Comparison of ENCODE assay signal across 10 cellular contexts in the genomic region with DNA sequence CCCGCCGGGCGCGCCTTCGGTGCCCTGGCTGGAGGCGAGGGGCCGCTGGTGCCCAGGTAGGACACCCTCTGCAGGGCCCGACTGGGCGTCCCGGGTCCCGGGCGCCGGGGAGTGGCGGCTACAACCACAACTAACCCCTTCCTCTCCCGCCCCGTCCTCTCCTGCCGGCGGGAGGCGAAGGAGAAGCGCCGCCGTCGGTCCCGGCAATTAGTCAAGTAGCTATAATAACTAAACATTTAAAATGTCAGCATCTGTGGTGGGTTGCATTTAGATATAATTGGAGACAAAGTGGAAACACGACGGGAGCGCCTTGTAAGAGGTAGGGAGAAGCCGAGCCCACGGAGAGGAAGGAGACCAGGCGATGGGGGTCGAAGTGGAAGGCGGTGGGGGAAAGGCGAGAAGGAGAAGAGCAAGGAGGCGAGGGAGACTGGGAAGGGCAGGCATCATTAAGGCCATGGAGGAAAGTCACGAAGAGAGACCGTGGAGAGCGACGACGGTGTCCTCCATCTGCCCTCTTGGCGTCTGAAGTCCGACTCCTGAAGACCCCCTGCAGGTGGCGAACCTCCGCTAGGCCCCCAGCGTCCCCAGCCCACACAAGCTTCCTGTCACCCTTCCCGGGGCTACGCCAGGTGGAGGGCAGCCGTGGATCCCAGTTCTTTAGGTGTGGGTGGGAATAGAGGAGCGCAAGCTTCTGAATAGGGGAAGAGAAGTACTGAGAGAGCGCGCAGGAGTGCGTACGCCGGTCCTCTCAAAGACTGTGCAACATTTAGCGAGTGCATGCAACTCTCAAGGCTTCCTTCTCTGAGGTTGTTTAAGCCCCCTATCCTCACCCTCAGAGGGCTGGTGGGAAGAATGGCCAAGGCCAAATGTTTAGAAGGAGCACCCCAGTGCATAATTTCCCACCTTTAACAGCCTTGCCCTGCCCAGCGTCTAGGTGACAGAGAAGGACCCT. TPM values are rescaled to one million over a fixed set of nuclear protein-coding genes. Genes with fewer than 3 reads are reported as not detected.
DNase-seq lines count a peak whose midpoint lies in the region; ATAC-seq and TF ChIP-seq lines count a peak whose summit lies in the region.
"Had no signal": no experiment of that assay in that cellular context is flagged by ENCODE, and none has a peak within 500 bp of the region (broad histone marks: within the 10 kb centered on the region; RNA-seq: fewer than 3 reads in every experiment).

No MANE protein-coding gene starts in this region.

- BruUV-seq in IMR-90 (replicated peaks; lab: Mats Ljungman, UMichigan) = no TSS peak

- H3K9me3 ChIP-seq in CD4-positive, CD25-positive, alpha-beta regulatory T cell (ENCODE audit: control insufficient read depth in 2 of 2, low read length in 2 of 2) = peaks cover 0 to 4% of the 10 kb centered on the region in 2 experiments
- H3K9me3 ChIP-seq in IMR-90 (ENCODE audit: control insufficient read depth, insufficient read depth, low read length) = no peaks in the 10 kb centered on the region

- H2AK5ac ChIP-seq in IMR-90 (ENCODE audit: low read depth, low read length) = peak overlapping the region; percentile 52; the same call in 1 of the 2 replicates

- peaks cover 0 to 26% of the 10 kb centered on the region in 2 experiments; a peak in 2 of 4 replicates for H3K79me1 ChIP-seq in IMR-90 (ENCODE audit: low read depth in 1 of 2, low read length in 2 of 2)

- in situ Hi-C loops in IMR-90 (cut with MboI; ENCODE audit: low sequenced_read_pairs) = no loop called here

- H3K18ac ChIP-seq in IMR-90 (ENCODE audit: low read depth, low read length) = no peak overlapping the region

- H3K27ac Mint-ChIP-seq in CD4-positive, CD25-positive, alpha-beta regulatory T cell = peak overlapping the region in 1 of 3 donors; percentile 72
- no peak overlapping the region for H3K27ac Mint-ChIP-seq in dendritic cell treated with granulocyte-macrophage colony-stimulating factor and Interleukin-4, amounts not matched to agents 40 ng/mL and 50 ng/mL, for 4 days
- H3K27ac Mint-ChIP-seq in nephron progenitor cell = no peak overlapping the region
- H3K27ac Mint-ChIP-seq: IgD-negative memory B cell had no signal

- no peak overlapping the region for H4K91ac ChIP-seq in IMR-90 (ENCODE audit: insufficient read depth, low read depth, low read length)

- peak overlapping the region in 3 of 4 donors; percentile 39 to 70 (median 69) for H3K4me3 Mint-ChIP-seq in CD4-positive, CD25-positive, alpha-beta regulatory T cell
- peak overlapping the region; percentile 76 for H3K4me3 Mint-ChIP-seq in dendritic cell treated with granulocyte-macrophage colony-stimulating factor and Interleukin-4, amounts not matched to agents 40 ng/mL and 50 ng/mL, for 4 days
- peak overlapping the region; percentile 82 for H3K4me3 Mint-ChIP-seq in nephron progenitor cell

- intact Hi-C loops in IMR-90 (cut with micrococcal nuclease) = no loop called here
- intact Hi-C loops in dendritic cell treated with granulocyte-macrophage colony-stimulating factor and Interleukin-4, amounts not matched to agents 40 ng/mL and 50 ng/mL, for 4 days (cut with micrococcal nuclease) = loop anchor here (10.0 kb wide), 1 partner anchor 103 kb away; no protein-coding TSS in a partner anchor

- no peaks in the 10 kb centered on the region for H3K36me3 ChIP-seq in CD4-positive, CD25-positive, alpha-beta regulatory T cell (ENCODE audit: control insufficient read depth, insufficient read depth, low read length)
- H3K36me3 ChIP-seq in IMR-90 (ENCODE audit: control insufficient read depth, insufficient read depth, low read length) = no peaks in the 10 kb centered on the region

- no peak overlapping the region for H3K27ac ChIP-seq in CD4-positive, CD25-positive, alpha-beta regulatory T cell (ENCODE audit: insufficient read depth, low read length, poor library complexity, severe bottlenecking)
- no peak overlapping the region for H3K27ac ChIP-seq in IMR-90 (ENCODE audit: insufficient read depth, low read length)

- peaks cover 26% of the 10 kb centered on the region for H3K4me1 ChIP-seq in CD4-positive, CD25-positive, alpha-beta regulatory T cell (ENCODE audit: control insufficient read depth, insufficient read depth, low read length, poor library complexity, severe bottlenecking)
- H3K4me1 ChIP-seq in IMR-90 (ENCODE audit: control insufficient read depth, insufficient read depth, low read length) = peaks cover 3% of the 10 kb centered on the region; the same call in 1 of the 2 replicates

- H2BK20ac ChIP-seq in IMR-90 (ENCODE audit: low read depth, low read length) = no peak overlapping the region; the same call in 1 of the 2 replicates

- dilution Hi-C loops in IMR-90 (cut with HindIII; ENCODE audit: low sequenced_read_pairs, unreplicated experiment) = no loop called here

- peaks cover 7% of the 10 kb centered on the region; the same call in 1 of the 2 replicates for H3K9me1 ChIP-seq in IMR-90 (ENCODE audit: insufficient read depth, low read length)

- H2AFZ ChIP-seq in IMR-90 (replicated peaks; ENCODE audit: low read length, poor library complexity) = peak overlapping the region; percentile 89

- peak overlapping the region; percentile 34 for H2AK9ac ChIP-seq in IMR-90 (replicated peaks; ENCODE audit: low read depth, low read length, poor library complexity)

- 18% methylated on average over 11 of the region's 55 CpGs; no CpG with 5 or more reads in 1 of the 2 experiments for WGBS in IMR-90 (ENCODE audit: extremely low coverage in 2 of 2, insufficient read length in 1 of 2), 2 experiments

- H3K4ac ChIP-seq in IMR-90 (ENCODE audit: low read depth, low read length) = peak overlapping the region; percentile 46

- peaks cover 63% of the 10 kb centered on the region for H3K27me3 Mint-ChIP-seq in CD4-positive, CD25-positive, alpha-beta regulatory T cell
- peaks cover 77% of the 10 kb centered on the region for H3K27me3 Mint-ChIP-seq in dendritic cell treated with granulocyte-macrophage colony-stimulating factor and Interleukin-4, amounts not matched to agents 40 ng/mL and 50 ng/mL, for 4 days
- peaks cover 91% of the 10 kb centered on the region for H3K27me3 Mint-ChIP-seq in nephron progenitor cell (ENCODE audit: low read depth, poor library complexity)

- H4K5ac ChIP-seq in IMR-90 (ENCODE audit: low read depth, low read length) = no peak overlapping the region

- H3K27me3 ChIP-seq in CD4-positive, CD25-positive, alpha-beta regulatory T cell (ENCODE audit: control insufficient read depth, insufficient read depth, low read length) = peaks cover 34% of the 10 kb centered on the region
- peaks cover 34% of the 10 kb centered on the region for H3K27me3 ChIP-seq in IMR-90 (ENCODE audit: control insufficient read depth, insufficient read depth, low read length)

- no peaks in the 10 kb centered on the region for H3K36me3 Mint-ChIP-seq in CD4-positive, CD25-positive, alpha-beta regulatory T cell
- H3K36me3 Mint-ChIP-seq in dendritic cell treated with granulocyte-macrophage colony-stimulating factor and Interleukin-4, amounts not matched to agents 40 ng/mL and 50 ng/mL, for 4 days (ENCODE audit: low read depth) = no peaks in the 10 kb centered on the region
- peaks cover 13% of the 10 kb centered on the region for H3K36me3 Mint-ChIP-seq in nephron progenitor cell (ENCODE audit: low read depth)

- H3K9ac ChIP-seq in IMR-90 (ENCODE audit: low read depth, low read length) = no peak overlapping the region

- no peak overlapping the region for H2BK5ac ChIP-seq in IMR-90 (ENCODE audit: low read depth, low read length, poor library complexity, severe bottlenecking)

- ATAC-seq in CD4-positive, CD25-positive, alpha-beta regulatory T cell (ENCODE audit: low read depth in 2 of 2) = no peak
- ATAC-seq in IMR-90 (ENCODE audit: low read depth) (no peak), GM18873 (IDR thresholded peaks at IDR 0.05; ENCODE audit: low FRiP score, unreplicated experiment) (no peak), GM21447 (IDR thresholded peaks at IDR 0.05; ENCODE audit: unreplicated experiment) (no peak), GM18519 (IDR thresholded peaks at IDR 0.05; ENCODE audit: low FRiP score, unreplicated experiment) (no peak)

- H4K8ac ChIP-seq in IMR-90 (ENCODE audit: low read depth in 2 of 2, low read length in 2 of 2) = no peak overlapping the region; a peak in 1 of 4 replicates

- H3K4me1 Mint-ChIP-seq in CD4-positive, CD25-positive, alpha-beta regulatory T cell = peaks cover 5 to 26% (median 13%) of the 10 kb centered on the region in 4 donors
- peaks cover 27% of the 10 kb centered on the region for H3K4me1 Mint-ChIP-seq in dendritic cell treated with granulocyte-macrophage colony-stimulating factor and Interleukin-4, amounts not matched to agents 40 ng/mL and 50 ng/mL, for 4 days (ENCODE audit: low read depth)
- H3K4me1 Mint-ChIP-seq in nephron progenitor cell = peaks cover 20% of the 10 kb centered on the region

- CTCF ChIA-PET in IMR-90 (lab: Yijun Ruan, JAX) = interaction anchor here (0.5 kb wide), 1 partner anchor 160 kb away, joined by 3 read pairs; no protein-coding TSS in a partner anchor

- no peak for DNase-seq in CD4-positive, CD25-positive, alpha-beta regulatory T cell
- DNase-seq in IMR-90 (no peak), nephron progenitor cell (peak; percentile 20), NCI-H226 (no peak)
- DNase-seq: substantia nigra had no signal

- H3K14ac ChIP-seq in IMR-90 (replicated peaks; ENCODE audit: low read depth, low read length) = peak overlapping the region; percentile 23; the same call in 1 of the 2 replicates

- H3K56ac ChIP-seq in IMR-90 (ENCODE audit: extremely low read depth, insufficient read depth, low read length) = no peak overlapping the region

- no peak for TF ChIP-seq CTCF in IMR-90 (conservative IDR thresholded peaks at IDR 0.05; ENCODE audit: low read depth, low read length)
- no peak for TF ChIP-seq CTCF in nephron progenitor cell (IDR thresholded peaks at IDR 0.05)

- no peaks in the 10 kb centered on the region for H4K20me1 ChIP-seq in IMR-90 (ENCODE audit: insufficient read depth, low read length)

- H2BK120ac ChIP-seq in IMR-90 (ENCODE audit: low read depth, low read length) = peak overlapping the region; percentile 46; the same call in 1 of the 2 replicates

- peak overlapping the region; percentile 88 for H3K23ac ChIP-seq in IMR-90 (ENCODE audit: low read depth, low read length)

- TF ChIP-seq RAD21 in IMR-90 (IDR thresholded peaks at IDR 0.05; ENCODE audit: low read length) = no peak

- no peak for TF ChIP-seq POLR2A in IMR-90 (IDR thresholded peaks at IDR 0.05; ENCODE audit: low read depth, low read length)

- H2BK15ac ChIP-seq in IMR-90 (ENCODE audit: low read depth, low read length) = no peak overlapping the region

- POLR2A ChIA-PET in IMR-90 (lab: Charles Lee; ENCODE audit: unreplicated experiment) = no interaction called here

- H3K4me2 ChIP-seq in IMR-90 (ENCODE audit: low read depth, low read length) = peak overlapping the region; percentile 81

- H3K4me3 ChIP-seq in CD4-positive, CD25-positive, alpha-beta regulatory T cell (ENCODE audit: low read depth, low read length) = no peak overlapping the region
- H3K4me3 ChIP-seq in IMR-90 (ENCODE audit: insufficient read depth, low read depth, low read length) = peak overlapping the region; percentile 51

- peaks cover 0 to 11% (median 4%) of the 10 kb centered on the region in 7 donors for H3K9me3 Mint-ChIP-seq in CD4-positive, CD25-positive, alpha-beta regulatory T cell
- no peaks in the 10 kb centered on the region for H3K9me3 Mint-ChIP-seq in dendritic cell treated with granulocyte-macrophage colony-stimulating factor and Interleukin-4, amounts not matched to agents 40 ng/mL and 50 ng/mL, for 4 days
- H3K9me3 Mint-ChIP-seq in nephron progenitor cell = peaks cover 12% of the 10 kb centered on the region

RNA-seq across cellular contexts. Expression of gene CNIH3, which starts 1.6 kb away (rescaled TPM):
- total RNA-seq in CD4-positive, CD25-positive, alpha-beta regulatory T cell = 2.6 TPM
- 1 to 10 TPM; 1.4 to 2.5 (median 1.9) TPM for polyA plus RNA-seq in CD4-positive, CD25-positive, alpha-beta regulatory T cell
- 2.0 and 3.1 TPM in 2 replicates for total RNA-seq in IMR-90 (2012; rRNA removed)
- polyA plus RNA-seq in IMR-90 (2012; rRNA removed) = 2.9 and 3.1 TPM in 2 replicates
- polyA plus RNA-seq in IMR-90 (2012; cell fraction: cytosol; rRNA removed) = 2.1 and 2.2 TPM in 2 replicates
- polyA plus RNA-seq in IMR-90 (2012; cell fraction: nucleus; rRNA removed; ENCODE audit: low replicate concordance) = 1.9 and 4.7 TPM in 2 replicates
